Comparison of ENCODE assay signal across 17 cellular contexts in the genomic region with DNA sequence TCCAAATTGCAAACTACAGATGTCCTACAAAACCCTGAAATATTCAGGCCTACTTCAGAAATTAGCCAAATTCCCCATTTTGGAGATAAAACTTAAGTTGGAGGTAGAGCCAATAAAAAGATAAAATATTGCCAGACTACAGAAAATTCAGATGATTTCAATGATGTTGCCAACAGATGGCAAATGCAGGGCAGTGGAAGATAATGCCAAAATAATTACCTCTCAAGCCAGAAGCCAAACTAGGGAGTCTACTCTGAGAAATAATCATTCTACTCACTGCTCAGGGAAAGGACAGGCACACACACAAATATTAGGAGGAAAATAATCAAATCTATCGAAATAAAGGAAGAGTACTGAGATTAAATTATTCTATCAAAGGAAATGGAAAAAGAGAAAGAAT.
A peak's percentile ranks its signal among the peaks of the same experiment; 100 is the strongest.
DNase-seq lines count a peak whose midpoint lies in the region; ATAC-seq, FAIRE-seq and TF ChIP-seq lines count a peak whose summit lies in the region.
"Had no signal": no experiment of that assay in that cellular context is flagged by ENCODE, and none has a peak within 500 bp of the region (broad histone marks: within the 10 kb centered on the region; RNA-seq: fewer than 3 reads in every experiment).

No MANE protein-coding gene starts in this region.

- TF ChIP-seq POLR2A in GM12892 (IDR thresholded peaks at IDR 0.05; ENCODE audit: low read depth, low read length) = no peak

- no peak for DNase-seq in GM12892 (ENCODE audit: insufficient read length)
- peak; percentile 68 to 83 for DNase-seq in NCI-H446 (lab: John Stamatoyannopoulos, UW)
- DNase-seq in cerebellar cortex (ENCODE audit: low spot score) = peak; percentile 90
- no peak for DNase-seq in mucosa of gallbladder (ENCODE audit: low spot score)
- DNase-seq in NCI-H510A (lab: John Stamatoyannopoulos, UW) = no peak
- DNase-seq: AML-193; Caco-2; CD4-positive, alpha-beta T cell; DMS153; DMS79; GF-D8; HCEC 1CT had no signal

- ATAC-seq in HG02884 (IDR thresholded peaks at IDR 0.05; ENCODE audit: unreplicated experiment) (no peak), GM19023 (IDR thresholded peaks at IDR 0.05; ENCODE audit: unreplicated experiment) (no peak)
- ATAC-seq: GM23338 had no signal

- peak; percentile 76 for FAIRE-seq in GM12892 (lab: Jason Lieb, UNC)
- FAIRE-seq: A204.1, H54 had no signal

Comparison
In these comparisons a context has a peak if more than half of its experiments do, and no peak if none do; other contexts are left out.
1. DNase-seq: peak in NCI-H446 (2 of 2) and cerebellar cortex (single experiment); none in GM12892 (single experiment), mucosa of gallbladder (single experiment) and NCI-H510A (single experiment).